Comparison of ENCODE assay signal across 9 cellular contexts in the genomic region with DNA sequence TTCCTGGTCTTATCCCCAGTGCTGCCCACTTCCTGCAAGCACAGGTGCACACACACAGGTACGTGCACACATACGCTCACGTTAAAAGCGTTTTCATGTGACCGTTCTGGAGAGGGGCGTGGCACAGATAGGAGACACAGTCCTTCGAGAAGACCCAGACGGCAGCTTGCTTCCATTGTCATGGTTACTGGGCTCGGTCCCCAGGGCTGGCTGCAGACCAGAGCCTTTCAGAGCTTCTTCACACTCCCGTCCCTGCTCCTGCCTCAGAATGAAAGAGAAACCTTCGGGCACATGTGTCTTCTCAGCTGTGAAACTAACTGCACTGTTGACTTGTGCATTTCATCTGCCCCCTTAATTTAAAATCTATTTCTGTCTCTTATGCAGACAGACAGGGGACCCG.
DNase-seq lines count a peak whose midpoint lies in the region; ATAC-seq, FAIRE-seq and TF ChIP-seq lines count a peak whose summit lies in the region.
"Had no signal": no experiment of that assay in that cellular context is flagged by ENCODE, and none has a peak within 500 bp of the region (broad histone marks: within the 10 kb centered on the region; RNA-seq: fewer than 3 reads in every experiment).

No MANE protein-coding gene starts in this region.

- H3K4me1 Mint-ChIP-seq in endodermal cell (peaks cover 26% of the 10 kb centered on the region), Calu3 (ENCODE audit: low read depth, unreplicated experiment) (peaks cover 25% of the 10 kb centered on the region)
- H3K4me1 Mint-ChIP-seq in activated naive CD4-positive, alpha-beta T cell treated with anti-CD3 and anti-CD28 coated beads, Interleukin-2, amount 10 ng/mL, durations not matched to agents 7 days and 5 days = peaks cover 4% of the 10 kb centered on the region

- peak; percentile 81 for ATAC-seq in HG03196 (IDR thresholded peaks at IDR 0.05; ENCODE audit: unreplicated experiment)

- H3K27me3 ChIP-seq in endodermal cell (ENCODE audit: control insufficient read depth, insufficient read depth, low read length, poor library complexity, severe bottlenecking) = no peaks in the 10 kb centered on the region

- H3K9me3 Mint-ChIP-seq in endodermal cell (no peaks in the 10 kb centered on the region), Calu3 (ENCODE audit: low read depth, unreplicated experiment) (no peaks in the 10 kb centered on the region)
- H3K9me3 Mint-ChIP-seq in activated naive CD4-positive, alpha-beta T cell treated with anti-CD3 and anti-CD28 coated beads, Interleukin-2, amount 10 ng/mL, durations not matched to agents 7 days and 5 days = no peaks in the 10 kb centered on the region
- H3K9me3 Mint-ChIP-seq: CD4-positive, CD25-positive, alpha-beta regulatory T cell had no signal

- no peaks in the 10 kb centered on the region for H3K9me3 ChIP-seq in endodermal cell (ENCODE audit: control insufficient read depth, low read length)

- no peaks in the 10 kb centered on the region for H3K27me3 Mint-ChIP-seq in endodermal cell (ENCODE audit: insufficient read depth)
- no peaks in the 10 kb centered on the region for H3K27me3 Mint-ChIP-seq in activated naive CD4-positive, alpha-beta T cell treated with anti-CD3 and anti-CD28 coated beads, Interleukin-2, amount 10 ng/mL, durations not matched to agents 7 days and 5 days
- no peaks in the 10 kb centered on the region for H3K27me3 Mint-ChIP-seq in Calu3 (ENCODE audit: unreplicated experiment)
- H3K27me3 Mint-ChIP-seq: CD4-positive, CD25-positive, alpha-beta regulatory T cell had no signal

- no peak overlapping the region for H3K4me3 ChIP-seq in endodermal cell (ENCODE audit: low read length)

- CTCF ChIA-PET in activated naive CD4-positive, alpha-beta T cell treated with anti-CD3 and anti-CD28 coated beads, Interleukin-2, amount 10 ng/mL, durations not matched to agents 7 days and 5 days (lab: Charles Lee) = no interaction called here
- CTCF ChIA-PET in Calu3 (lab: Charles Lee) = no interaction called here

- H3K4me1 ChIP-seq in endodermal cell (ENCODE audit: control insufficient read depth, insufficient read depth, low read length) = no peaks in the 10 kb centered on the region

- no peak overlapping the region for H3K27ac Mint-ChIP-seq in endodermal cell
- no peak overlapping the region for H3K27ac Mint-ChIP-seq in activated naive CD4-positive, alpha-beta T cell treated with anti-CD3 and anti-CD28 coated beads, Interleukin-2, amount 10 ng/mL, durations not matched to agents 7 days and 5 days
- H3K27ac Mint-ChIP-seq in Calu3 (ENCODE audit: unreplicated experiment) = no peak overlapping the region
- H3K27ac Mint-ChIP-seq: CD4-positive, CD25-positive, alpha-beta regulatory T cell had no signal

- intact Hi-C loops in Calu3 (cut with micrococcal nuclease; ENCODE audit: unreplicated experiment) = no loop called here

- H3K4me3 Mint-ChIP-seq in endodermal cell = no peak overlapping the region
- no peak overlapping the region for H3K4me3 Mint-ChIP-seq in activated naive CD4-positive, alpha-beta T cell treated with anti-CD3 and anti-CD28 coated beads, Interleukin-2, amount 10 ng/mL, durations not matched to agents 7 days and 5 days
- H3K4me3 Mint-ChIP-seq in Calu3 (ENCODE audit: low read depth, unreplicated experiment) = no peak overlapping the region
- H3K4me3 Mint-ChIP-seq: CD4-positive, CD25-positive, alpha-beta regulatory T cell had no signal

- peaks cover 9% of the 10 kb centered on the region for H3K36me3 ChIP-seq in endodermal cell (ENCODE audit: control insufficient read depth, insufficient read depth, low read length)

- H3K36me3 Mint-ChIP-seq in endodermal cell (ENCODE audit: low read depth) = peaks cover 27% of the 10 kb centered on the region
- H3K36me3 Mint-ChIP-seq in activated naive CD4-positive, alpha-beta T cell treated with anti-CD3 and anti-CD28 coated beads, Interleukin-2, amount 10 ng/mL, durations not matched to agents 7 days and 5 days = peaks cover 14% of the 10 kb centered on the region
- no peaks in the 10 kb centered on the region for H3K36me3 Mint-ChIP-seq in Calu3 (ENCODE audit: insufficient read depth, unreplicated experiment)

- TF ChIP-seq CTCF in endodermal cell (conservative IDR thresholded peaks at IDR 0.05) (no peak), Calu3 (IDR thresholded peaks at IDR 0.05; ENCODE audit: unreplicated experiment) (no peak)

- no peak overlapping the region for H3K27ac ChIP-seq in endodermal cell (ENCODE audit: low read depth, low read length)

- BruUV-seq in Calu3 (replicated peaks; lab: Mats Ljungman, UMichigan) = no TSS peak

- FAIRE-seq in GM19239 (lab: Jason Lieb, UNC) = peak; percentile 94

- no peak overlapping the region for H3K9ac ChIP-seq in endodermal cell (ENCODE audit: extremely low read depth, low read length, poor library complexity, severe bottlenecking)

- WGBS in endodermal cell (ENCODE audit: insufficient coverage in 1 of 2, insufficient read length in 1 of 2), 2 experiments = 71 to 80% methylated on average over 11 to 12 of the region's 12 CpGs

- DNase-seq in AG20443 (ENCODE audit: low spot score) = peak; percentile 45
- DNase-seq in GM19239 (ENCODE audit: insufficient read length, low spot score) = peak; percentile 67
- peak; percentile 80 for DNase-seq in endodermal cell
- DNase-seq in activated effector memory CD4-positive, alpha-beta T cell treated with Interleukin-2 at 50 U/mL for 16 hours = no peak
- DNase-seq in activated naive CD4-positive, alpha-beta T cell treated with anti-CD3 and anti-CD28 coated beads, Interleukin-2, amount 10 ng/mL, durations not matched to agents 7 days and 5 days = no peak
- DNase-seq in Calu3 = no peak
- DNase-seq in NCI-H2081 treated with DMSO at 0.1 percent for 48 hours (lab: John Stamatoyannopoulos, UW) = no peak
- DNase-seq: CD4-positive, CD25-positive, alpha-beta regulatory T cell had no signal

Comparison
In these comparisons a context has a peak if more than half of its experiments do, and no peak if none do; other contexts are left out.
1. DNase-seq: peak in AG20443 (single experiment), GM19239 (single experiment) and endodermal cell (single experiment); none in activated effector memory CD4-positive, alpha-beta T cell treated with Interleukin-2 at 50 U/mL for 16 hours (single experiment), activated naive CD4-positive, alpha-beta T cell treated with anti-CD3 and anti-CD28 coated beads, Interleukin-2, amount 10 ng/mL, durations not matched to agents 7 days and 5 days (single experiment), Calu3 (single experiment) and NCI-H2081 treated with DMSO at 0.1 percent for 48 hours (single experiment).